11 cellular contexts compared by ENCODE assay signal in the genomic region with DNA sequence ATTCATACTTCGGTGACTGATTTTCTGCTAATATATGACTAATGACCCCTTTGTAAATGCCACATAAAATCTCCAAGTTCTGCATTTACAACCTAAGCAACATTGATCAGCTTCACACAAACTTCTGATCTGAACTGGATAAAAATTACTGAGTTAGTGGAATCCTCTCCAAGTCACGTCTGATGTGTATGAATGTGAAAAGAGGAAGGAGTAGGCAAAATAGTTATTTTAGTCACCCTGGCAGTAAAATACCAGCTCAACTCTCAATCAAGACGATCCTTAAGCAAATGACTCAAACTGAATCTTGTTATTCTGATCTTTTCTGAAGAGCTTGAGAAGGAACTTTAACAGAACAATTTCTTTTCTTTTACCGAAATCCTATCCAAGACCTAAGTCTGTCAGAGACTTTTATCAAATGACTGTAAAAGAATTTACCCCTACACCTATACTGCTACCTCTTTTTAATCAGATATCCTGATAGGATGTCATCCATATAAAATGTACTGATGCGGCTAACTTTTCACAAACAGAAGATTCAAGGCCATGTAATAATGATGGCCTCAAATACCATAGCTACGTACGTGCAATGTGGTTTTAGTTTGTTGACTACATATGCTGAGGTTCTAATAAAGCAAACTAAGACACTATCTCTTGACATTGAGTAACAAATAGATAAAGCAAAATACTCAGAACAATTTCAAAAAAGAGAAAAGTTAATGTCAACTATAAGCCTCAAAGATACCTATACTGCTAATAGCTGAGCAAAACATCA. TPM values are rescaled to one million over a fixed set of nuclear protein-coding genes. Genes with fewer than 3 reads are reported as not detected.
A peak's percentile ranks its signal among the peaks of the same experiment; 100 is the strongest.
DNase-seq lines count a peak whose midpoint lies in the region; ATAC-seq lines count a peak whose summit lies in the region.
"Had no signal": no experiment of that assay in that cellular context is flagged by ENCODE, and none has a peak within 500 bp of the region (broad histone marks: within the 10 kb centered on the region; RNA-seq: fewer than 3 reads in every experiment).

No MANE protein-coding gene starts in this region.

- no peak overlapping the region for H3K27ac Mint-ChIP-seq in T-helper 17 cell

- peak overlapping the region; percentile 13 for H3K4me3 Mint-ChIP-seq in T-helper 17 cell

- H3K27me3 Mint-ChIP-seq in T-helper 17 cell = no peaks in the 10 kb centered on the region

- peaks cover 38% of the 10 kb centered on the region for H3K4me1 Mint-ChIP-seq in T-helper 17 cell

- H3K9me3 ChIP-seq in T-helper 17 cell (ENCODE audit: control insufficient read depth, low read length, poor library complexity, severe bottlenecking) = no peaks in the 10 kb centered on the region

- ATAC-seq in GM19351 (IDR thresholded peaks at IDR 0.05; ENCODE audit: unreplicated experiment) (peak; percentile 73), HG03060 (IDR thresholded peaks at IDR 0.05; ENCODE audit: low read depth, unreplicated experiment) (peak; percentile 73), T-helper 17 cell (peak; percentile 24), HG03025 (IDR thresholded peaks at IDR 0.05; ENCODE audit: low FRiP score, unreplicated experiment) (no peak)

- peaks cover 6% of the 10 kb centered on the region for H3K36me3 Mint-ChIP-seq in T-helper 17 cell (ENCODE audit: low read depth)

- DNase-seq in EH (ENCODE audit: low read depth) = peak; percentile 60
- no peak for DNase-seq in T-helper 17 cell
- no peak for DNase-seq in mesenteric fat pad (ENCODE audit: low spot score)
- DNase-seq in AML-193 (lab: John Stamatoyannopoulos, UW) = no peak
- no peak for DNase-seq in T-helper 1 cell
- DNase-seq: amniotic stem cell, NCI-H510A, occipital lobe had no signal

RNA-seq across cellular contexts. Expression of a gene that starts 23.7 kb away (rescaled TPM):
- total RNA-seq in T-helper 17 cell (10 to 100 TPM; 94.8 to 99.7 TPM), mesenteric fat pad (77.1 TPM)
